In the genomic region with DNA sequence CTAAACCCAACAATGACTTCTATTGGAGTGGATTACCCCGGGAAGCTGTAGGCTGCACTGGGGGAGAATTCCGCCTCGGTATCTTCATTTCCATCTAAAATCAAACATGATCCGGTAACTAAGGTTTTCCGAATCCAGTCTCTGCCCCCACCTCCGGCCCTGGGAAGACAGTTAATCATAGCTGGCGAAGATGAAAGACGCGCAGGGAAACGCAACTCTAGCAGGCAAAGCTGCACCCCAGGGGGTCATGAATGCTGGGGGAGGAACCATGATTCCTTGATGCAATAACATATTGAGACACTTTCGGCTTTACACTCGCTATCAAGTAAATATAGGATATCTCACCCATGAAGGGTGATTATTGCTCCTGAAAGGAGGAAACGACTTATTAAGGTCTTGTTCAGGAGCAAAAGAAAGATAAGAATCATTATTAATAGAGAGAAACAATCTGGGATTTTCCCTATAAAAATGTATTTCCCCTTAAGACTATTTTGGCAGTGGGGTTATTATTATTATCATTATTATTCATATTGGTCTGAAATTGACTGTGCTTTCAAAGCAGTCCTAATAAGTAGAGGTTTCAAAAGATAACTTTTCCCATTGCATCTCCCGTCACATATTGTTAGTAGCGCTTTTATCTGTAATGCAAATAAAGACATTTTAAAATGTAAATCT, we compare ENCODE assay signal across 1 cellular context.
TF ChIP-seq lines count a peak whose summit lies in the region.

No MANE protein-coding gene starts in this region.

TF ChIP-seq in H1, 55 proteins besides CTCF, POLR2A, EP300 and RAD21:
- TF ChIP-seq KDM4A (IDR thresholded peaks at IDR 0.05; ENCODE audit: low read depth, low read length, severe bottlenecking): peak; percentile 21
- TF ChIP-seq SRF (IDR thresholded peaks at IDR 0.05; ENCODE audit: low read depth, low read length): no peak
- TF ChIP-seq ZNF274 (IDR thresholded peaks at IDR 0.05; ENCODE audit: borderline replicate concordance, extremely low read depth, low read length): no peak
- TF ChIP-seq FOSL1 (IDR thresholded peaks at IDR 0.05; ENCODE audit: insufficient read depth, low read depth, low read length): no peak
- TF ChIP-seq POLR2AphosphoS5 (IDR thresholded peaks at IDR 0.05; ENCODE audit: low read depth, low read length): no peak
- TF ChIP-seq SUZ12 (IDR thresholded peaks at IDR 0.05; ENCODE audit: low read length): peak; percentile 33; the same call in 1 of the 2 replicates
- no peak for TF ChIP-seq JUN (IDR thresholded peaks at IDR 0.05; ENCODE audit: low read depth, low read length)
- TF ChIP-seq MAFK (IDR thresholded peaks at IDR 0.05; ENCODE audit: low read depth, low read length): no peak
- no peak for TF ChIP-seq HDAC6 (IDR thresholded peaks at IDR 0.05; ENCODE audit: low read depth, low read length)
